18 cellular contexts compared by ENCODE assay signal in genomic region chr18:8816805-8817204, GRCh38.
DNase-seq lines count a peak whose midpoint lies in the region; ATAC-seq and TF ChIP-seq lines count a peak whose summit lies in the region.
"Had no signal": no experiment of that assay in that cellular context is flagged by ENCODE, and none has a peak within 500 bp of the region (broad histone marks: within the 10 kb centered on the region; RNA-seq: fewer than 3 reads in every experiment).

No MANE protein-coding gene starts in this region.

- H2BK12ac ChIP-seq in neuronal stem cell (ENCODE audit: low read length), result no peak overlapping the region

- H4K8ac ChIP-seq in neuronal stem cell (ENCODE audit: low read depth, low read length), result no peak overlapping the region

- H3K4me3 ChIP-seq in fibroblast of mammary gland (ENCODE audit: control insufficient read depth, low read depth, low read length), result no peak overlapping the region
- H3K4me3 ChIP-seq in neuronal stem cell (ENCODE audit: low read length in 2 of 2), result no peak overlapping the region
- H3K4me3 ChIP-seq: K562, testis had no signal

- no peaks in the 10 kb centered on the region for H3K9me3 Mint-ChIP-seq in T-cell
- H3K9me3 Mint-ChIP-seq: activated CD4-positive, alpha-beta memory T cell treated with anti-CD3 and anti-CD28 coated beads, Interleukin-2, amount 10 ng/mL, durations not matched to agents 7 days and 5 days; mesothelial cell of epicardium had no signal

- H3K14ac ChIP-seq in neuronal stem cell (ENCODE audit: low read length), result no peak overlapping the region

- no peaks in the 10 kb centered on the region for H3K4me1 ChIP-seq in neuronal stem cell (ENCODE audit: control insufficient read depth in 2 of 2, insufficient read depth in 1 of 2, low read depth in 1 of 2, low read length in 2 of 2)
- H3K4me1 ChIP-seq: parathyroid adenoma, testis had no signal

- no peak overlapping the region for H2AK5ac ChIP-seq in neuronal stem cell (ENCODE audit: low read depth, low read length)

- no peak for TF ChIP-seq CTCF in fibroblast of mammary gland (conservative IDR thresholded peaks at IDR 0.05; ENCODE audit: control insufficient read depth, insufficient read depth, low read depth, low read length)

- CTCF ChIA-PET in T-cell (lab: Charles Lee), result interaction anchor here in 1 of 2 donors (0.6 kb wide), 1 partner anchor 749 kb away, joined by 5 read pairs; no protein-coding TSS in a partner anchor

- no peak overlapping the region for H3K27ac ChIP-seq in neuronal stem cell (replicated peaks; ENCODE audit: low read length)
- H3K27ac ChIP-seq: parathyroid adenoma, testis had no signal

- no peak overlapping the region for H2BK5ac ChIP-seq in neuronal stem cell (ENCODE audit: low read length)

- peak; percentile 57 for DNase-seq in AG08395 (ENCODE audit: low spot score)
- peak; percentile 32 for DNase-seq in OCI-M1 (lab: John Stamatoyannopoulos, UW)
- DNase-seq in fibroblast of mammary gland (ENCODE audit: low read depth), result peak; percentile 40
- DNase-seq in islet precursor cell, result peak; percentile 11
- DNase-seq in T-cell, result no peak
- DNase-seq in activated T-cell treated with anti-CD3 and anti-CD28 coated beads, Interleukin-2, amount 50 U/mL, for 1 hour, result no peak
- DNase-seq in neuronal stem cell (ENCODE audit: low spot score), result no peak
- DNase-seq: activated CD4-positive, alpha-beta memory T cell treated with anti-CD3 and anti-CD28 coated beads, Interleukin-2, amount 10 ng/mL, durations not matched to agents 7 days and 5 days; effector CD4-positive, alpha-beta T cell; GDM1; NCI-H1436; NCI-H446 treated with DMSO at 0.1 percent for 48 hours; SK-N-SH; testis had no signal

- H3K9ac ChIP-seq in neuronal stem cell (ENCODE audit: low read depth, low read length, poor library complexity), result no peak overlapping the region
- H3K9ac ChIP-seq: parathyroid adenoma, SK-N-SH had no signal

- H3K18ac ChIP-seq in neuronal stem cell (ENCODE audit: low read length), result no peak overlapping the region

- H3K36me3 Mint-ChIP-seq in T-cell, result no peaks in the 10 kb centered on the region

- POLR2A ChIA-PET in T-cell (lab: Charles Lee), result no interaction called here

- H4K91ac ChIP-seq in neuronal stem cell (ENCODE audit: low read depth, low read length, poor library complexity), result no peak overlapping the region

- peaks cover 0 to 54% of the 10 kb centered on the region in 2 donors for H3K36me3 ChIP-seq in neuronal stem cell (replicated peaks in 1 of 2; ENCODE audit: control insufficient read depth in 2 of 2, insufficient read depth in 2 of 2, low read length in 2 of 2)

- H2BK15ac ChIP-seq in neuronal stem cell (ENCODE audit: low read length), result no peak overlapping the region

- no peaks in the 10 kb centered on the region for H3K27me3 ChIP-seq in neuronal stem cell (ENCODE audit: control insufficient read depth in 3 of 3, insufficient read depth in 3 of 3, low read depth in 1 of 3, low read length in 3 of 3)
- H3K27me3 ChIP-seq: testis had no signal

- no peak for ATAC-seq in T-cell (replicated peaks in 1 of 4)
- ATAC-seq in GM18858 (IDR thresholded peaks at IDR 0.05; ENCODE audit: unreplicated experiment), result no peak
- ATAC-seq: K562 had no signal

- no peak overlapping the region for H3K4me2 ChIP-seq in neuronal stem cell (ENCODE audit: insufficient read depth, low read length, poor library complexity, severe bottlenecking)
- H3K4me2 ChIP-seq: SK-N-SH had no signal

- no CpG with 5 or more reads among the region's 2 CpGs for WGBS in neuronal stem cell (ENCODE audit: extremely low coverage in 2 of 2, insufficient read length in 2 of 2, insufficient replicate concordance in 1 of 2), 2 donors

- no peaks in the 10 kb centered on the region for H3K27me3 Mint-ChIP-seq in T-cell
- H3K27me3 Mint-ChIP-seq: activated CD4-positive, alpha-beta memory T cell treated with anti-CD3 and anti-CD28 coated beads, Interleukin-2, amount 10 ng/mL, durations not matched to agents 7 days and 5 days had no signal

- no peak overlapping the region for H3K4me3 Mint-ChIP-seq in T-cell
- H3K4me3 Mint-ChIP-seq: activated CD4-positive, alpha-beta memory T cell treated with anti-CD3 and anti-CD28 coated beads, Interleukin-2, amount 10 ng/mL, durations not matched to agents 7 days and 5 days; mesothelial cell of epicardium had no signal

- H3K27ac Mint-ChIP-seq in T-cell, result no peak overlapping the region
- H3K27ac Mint-ChIP-seq: activated CD4-positive, alpha-beta memory T cell treated with anti-CD3 and anti-CD28 coated beads, Interleukin-2, amount 10 ng/mL, durations not matched to agents 7 days and 5 days had no signal

- no peak overlapping the region for H3K4ac ChIP-seq in neuronal stem cell (ENCODE audit: low read length)

- no peaks in the 10 kb centered on the region for H3K9me3 ChIP-seq in neuronal stem cell (replicated peaks in 1 of 2; ENCODE audit: control insufficient read depth in 2 of 2, insufficient read depth in 1 of 2, low read depth in 1 of 2, low read length in 2 of 2)
- H3K9me3 ChIP-seq: SK-N-SH, testis had no signal

- peaks cover 0 to 2% (median 0%) of the 10 kb centered on the region in 3 donors for H3K4me1 Mint-ChIP-seq in T-cell
- H3K4me1 Mint-ChIP-seq: activated CD4-positive, alpha-beta memory T cell treated with anti-CD3 and anti-CD28 coated beads, Interleukin-2, amount 10 ng/mL, durations not matched to agents 7 days and 5 days had no signal

- H2AFZ ChIP-seq in neuronal stem cell (ENCODE audit: low read length), result no peak overlapping the region
- H2AFZ ChIP-seq: parathyroid adenoma had no signal

- H2BK120ac ChIP-seq in neuronal stem cell (ENCODE audit: low read depth, low read length), result no peak overlapping the region

- H3K23ac ChIP-seq in neuronal stem cell (ENCODE audit: low read depth, low read length, poor library complexity), result no peak overlapping the region

- H3K79me1 ChIP-seq in neuronal stem cell (ENCODE audit: low read depth, low read length), result no peaks in the 10 kb centered on the region

Comparison
In these comparisons a context has a peak if more than half of its experiments do, and no peak if none do; other contexts are left out.
1. DNase-seq: peak in AG08395 (single experiment), OCI-M1 (single experiment), fibroblast of mammary gland (single experiment) and islet precursor cell (single experiment); none in T-cell (0 of 34), activated T-cell treated with anti-CD3 and anti-CD28 coated beads, Interleukin-2, amount 50 U/mL, for 1 hour (single experiment) and neuronal stem cell (single experiment).